In the genomic region with DNA sequence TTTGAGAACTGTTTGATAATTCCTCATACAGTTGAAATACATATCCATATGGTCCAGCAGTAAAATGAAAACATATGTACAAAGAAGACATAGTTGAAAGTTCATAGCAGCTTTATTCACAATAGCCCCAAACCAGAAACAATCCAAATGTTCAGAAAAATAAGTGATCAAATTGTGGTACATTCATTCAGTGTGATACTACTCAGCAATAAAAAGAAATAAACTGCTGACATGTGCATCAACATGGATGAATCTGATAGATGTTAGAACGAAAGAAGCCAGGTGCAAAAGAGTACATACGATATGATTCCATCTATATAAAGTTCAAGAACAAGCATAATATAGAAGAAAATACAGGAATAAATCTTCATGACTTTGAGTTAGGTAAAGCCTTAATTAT, we compare ENCODE assay signal across 35 cellular contexts.
"Had no signal": no experiment of that assay in that cellular context is flagged by ENCODE, and none has a peak within 500 bp of the region (broad histone marks: within the 10 kb centered on the region; RNA-seq: fewer than 3 reads in every experiment).

No MANE protein-coding gene starts in this region.

- H3K27me3 ChIP-seq: adrenal gland, body of pancreas, esophagus muscularis mucosa, foreskin keratinocyte, gastroesophageal sphincter, heart right ventricle, hepatocyte had no signal

- H3K4me1 ChIP-seq: gastroesophageal sphincter had no signal

- H3K27me3 Mint-ChIP-seq: activated CD4-positive, alpha-beta memory T cell treated with anti-CD3 and anti-CD28 coated beads for 36 hours had no signal

- H3K36me3 Mint-ChIP-seq: activated CD4-positive, alpha-beta memory T cell treated with anti-CD3 and anti-CD28 coated beads for 36 hours; activated CD8-positive, alpha-beta memory T cell treated with anti-CD3 and anti-CD28 coated beads, Interleukin-2, amount 10 ng/mL, durations not matched to agents 7 days and 5 days; activated naive CD8-positive, alpha-beta T cell treated with anti-CD3 and anti-CD28 coated beads for 36 hours had no signal

- H3K36me3 ChIP-seq: adrenal gland, esophagus muscularis mucosa, gastroesophageal sphincter, WERI-Rb-1 had no signal

- H3K4me1 Mint-ChIP-seq: activated CD4-positive, alpha-beta T cell treated with anti-CD3 and anti-CD28 coated beads for 36 hours; activated CD4-positive, alpha-beta T cell treated with anti-CD3 and anti-CD28 coated beads, Interleukin-2, amount 10 ng/mL, durations not matched to agents 24 days and 14 days; activated CD8-positive, alpha-beta memory T cell treated with anti-CD3 and anti-CD28 coated beads, Interleukin-2, amount 10 ng/mL, durations not matched to agents 7 days and 5 days; activated naive CD8-positive, alpha-beta T cell treated with anti-CD3 and anti-CD28 coated beads for 36 hours; activated naive CD8-positive, alpha-beta T cell treated with anti-CD3 and anti-CD28 coated beads, Interleukin-2, amount 50 U/mL, for 24 hours had no signal

- H3K9me3 ChIP-seq: adrenal gland, body of pancreas, esophagus muscularis mucosa, gastroesophageal sphincter, heart right ventricle had no signal

- H3K4me3 ChIP-seq: adrenal gland, body of pancreas, esophagus muscularis mucosa, gastroesophageal sphincter, heart right ventricle, hepatocyte had no signal

- H3K9me3 Mint-ChIP-seq: activated CD4-positive, alpha-beta memory T cell treated with anti-CD3 and anti-CD28 coated beads for 36 hours; activated CD4-positive, alpha-beta T cell treated with anti-CD3 and anti-CD28 coated beads, Interleukin-2, amount 10 ng/mL, durations not matched to agents 24 days and 14 days; activated naive CD8-positive, alpha-beta T cell treated with anti-CD3 and anti-CD28 coated beads for 36 hours; activated naive CD8-positive, alpha-beta T cell treated with anti-CD3 and anti-CD28 coated beads, Interleukin-2, amount 50 U/mL, for 24 hours; activated T-helper 1 cell treated with anti-CD3 and anti-CD28 coated beads, Interleukin-12 subunit alpha, Interleukin-12 subunit beta, Interleukin-2, Interleukin-4 antibody, amounts not matched to agents 30 ng/mL and 10 ng/mL and 1 ng/mL, durations not matched to agents 14 hours and 24 hours and 36 hours; effector memory CD8-positive, alpha-beta T cell; T-helper 2 cell treated with Interferon-gamma antibody and Interleukin-4, amounts not matched to agents 5 μg/mL and 100 μg/mL, for 36 hours had no signal

- ATAC-seq: activated CD4-positive, alpha-beta T cell treated with anti-CD3 and anti-CD28 coated beads for 36 hours; activated CD8-positive, alpha-beta memory T cell treated with anti-CD3 and anti-CD28 coated beads, Interleukin-2, amount 10 ng/mL, durations not matched to agents 7 days and 5 days; activated CD8-positive, alpha-beta T cell treated with anti-CD3 and anti-CD28 coated beads, Interleukin-2, amount 10 ng/mL, durations not matched to agents 7 days and 5 days; activated naive CD8-positive, alpha-beta T cell treated with anti-CD3 and anti-CD28 coated beads, Interleukin-2, amount 50 U/mL, for 24 hours; body of pancreas; effector memory CD8-positive, alpha-beta T cell; foreskin keratinocyte; gastroesophageal sphincter; heart right ventricle; T-helper 17 cell had no signal

- H3K27ac Mint-ChIP-seq: activated CD4-positive, alpha-beta memory T cell treated with anti-CD3 and anti-CD28 coated beads for 36 hours; activated CD4-positive, alpha-beta T cell treated with anti-CD3 and anti-CD28 coated beads for 36 hours; activated CD4-positive, alpha-beta T cell treated with anti-CD3 and anti-CD28 coated beads, Interleukin-2, amount 10 ng/mL, durations not matched to agents 24 days and 14 days; activated CD8-positive, alpha-beta memory T cell treated with anti-CD3 and anti-CD28 coated beads, Interleukin-2, amount 10 ng/mL, durations not matched to agents 7 days and 5 days; activated CD8-positive, alpha-beta T cell treated with anti-CD3 and anti-CD28 coated beads, Interleukin-2, amount 10 ng/mL, durations not matched to agents 7 days and 5 days; activated naive CD8-positive, alpha-beta T cell treated with anti-CD3 and anti-CD28 coated beads for 36 hours; activated naive CD8-positive, alpha-beta T cell treated with anti-CD3 and anti-CD28 coated beads, Interleukin-2, amount 50 U/mL, for 24 hours; activated T-helper 1 cell treated with anti-CD3 and anti-CD28 coated beads, Interleukin-12 subunit alpha, Interleukin-12 subunit beta, Interleukin-2, Interleukin-4 antibody, amounts not matched to agents 30 ng/mL and 10 ng/mL and 1 ng/mL, durations not matched to agents 14 hours and 24 hours and 36 hours; effector memory CD8-positive, alpha-beta T cell; T-helper 17 cell; T-helper 2 cell treated with Interferon-gamma antibody and Interleukin-4, amounts not matched to agents 5 μg/mL and 100 μg/mL, for 36 hours had no signal

- H3K4me3 Mint-ChIP-seq: activated CD4-positive, alpha-beta memory T cell treated with anti-CD3 and anti-CD28 coated beads for 36 hours; activated CD4-positive, alpha-beta T cell treated with anti-CD3 and anti-CD28 coated beads for 36 hours; activated CD4-positive, alpha-beta T cell treated with anti-CD3 and anti-CD28 coated beads, Interleukin-2, amount 10 ng/mL, durations not matched to agents 24 days and 14 days; activated CD8-positive, alpha-beta memory T cell treated with anti-CD3 and anti-CD28 coated beads, Interleukin-2, amount 10 ng/mL, durations not matched to agents 7 days and 5 days; activated CD8-positive, alpha-beta T cell treated with anti-CD3 and anti-CD28 coated beads, Interleukin-2, amount 10 ng/mL, durations not matched to agents 7 days and 5 days; activated naive CD8-positive, alpha-beta T cell treated with anti-CD3 and anti-CD28 coated beads for 36 hours; activated naive CD8-positive, alpha-beta T cell treated with anti-CD3 and anti-CD28 coated beads, Interleukin-2, amount 50 U/mL, for 24 hours; activated T-helper 1 cell treated with anti-CD3 and anti-CD28 coated beads, Interleukin-12 subunit alpha, Interleukin-12 subunit beta, Interleukin-2, Interleukin-4 antibody, amounts not matched to agents 30 ng/mL and 10 ng/mL and 1 ng/mL, durations not matched to agents 14 hours and 24 hours and 36 hours; effector memory CD8-positive, alpha-beta T cell; T-helper 17 cell; T-helper 2 cell treated with Interferon-gamma antibody and Interleukin-4, amounts not matched to agents 5 μg/mL and 100 μg/mL, for 36 hours had no signal

- H3K4me2 ChIP-seq: hepatocyte had no signal

- H3K27ac ChIP-seq: adrenal gland, body of pancreas, esophagus muscularis mucosa, foreskin keratinocyte, gastroesophageal sphincter, heart right ventricle, hepatocyte, WERI-Rb-1 had no signal

- DNase-seq: activated CD4-positive, alpha-beta memory T cell treated with anti-CD3 and anti-CD28 coated beads for 36 hours; activated CD4-positive, alpha-beta T cell treated with anti-CD3 and anti-CD28 coated beads for 36 hours; activated CD4-positive, alpha-beta T cell treated with anti-CD3 and anti-CD28 coated beads, Interleukin-2, amount 10 ng/mL, durations not matched to agents 24 days and 14 days; activated CD4-positive, CD25-positive, alpha-beta regulatory T cell; activated CD4-positive, CD25-positive, alpha-beta regulatory T cell treated with anti-CD3 and anti-CD28 coated beads, Interleukin-2, amount 50 U/mL, for 72 hours; activated CD8-positive, alpha-beta memory T cell treated with anti-CD3 and anti-CD28 coated beads, Interleukin-2, amount 10 ng/mL, durations not matched to agents 7 days and 5 days; activated CD8-positive, alpha-beta memory T cell treated with anti-CD3 and anti-CD28 coated beads, Interleukin-2, amount 50 U/mL, for 4 hours; activated CD8-positive, alpha-beta T cell treated with anti-CD3 and anti-CD28 coated beads, Interleukin-2, amount 10 ng/mL, durations not matched to agents 7 days and 5 days; activated effector memory CD4-positive, alpha-beta T cell treated with Interleukin-2 at 50 U/mL for 16 hours; activated gamma-delta T cell treated with Interleukin-2 at 50 U/mL for 16 hours; activated naive CD4-positive, alpha-beta T cell treated with anti-CD3 and anti-CD28 coated beads, Interleukin-2, amount 50 U/mL, for 16 hours; activated naive CD4-positive, alpha-beta T cell treated with Interleukin-2 at 50 U/mL for 16 hours; activated naive CD8-positive, alpha-beta T cell treated with anti-CD3 and anti-CD28 coated beads for 36 hours; activated naive CD8-positive, alpha-beta T cell treated with anti-CD3 and anti-CD28 coated beads, Interleukin-2, amount 50 U/mL, for 24 hours; activated T-cell treated with anti-CD3 and anti-CD28 coated beads, Interleukin-2, amount 50 U/mL, for 1 hour; activated T-cell treated with anti-CD3 and anti-CD28 coated beads, Interleukin-2, amount 50 U/mL, for 48 hours; adrenal gland; amygdala; aorta; body of pancreas; caudate nucleus; cortex of kidney; dermis blood vessel endothelial cell; effector CD4-positive, alpha-beta T cell; effector memory CD8-positive, alpha-beta T cell; foreskin keratinocyte; heart right ventricle; T-helper 17 cell; T1000; WERI-Rb-1 had no signal

- H2AFZ ChIP-seq: hepatocyte had no signal
